Comparison of ENCODE assay signal across 18 cellular contexts in genomic region chr9:20189871-20190270, GRCh38.
"Had no signal": no experiment of that assay in that cellular context is flagged by ENCODE, and none has a peak within 500 bp of the region (broad histone marks: within the 10 kb centered on the region; RNA-seq: fewer than 3 reads in every experiment).

No MANE protein-coding gene starts in this region.

- H3K27me3 Mint-ChIP-seq: activated CD4-positive, alpha-beta T cell treated with anti-CD3 and anti-CD28 coated beads, Interleukin-2, amount 10 ng/mL, durations not matched to agents 24 days and 14 days; naive thymus-derived CD8-positive, alpha-beta T cell had no signal

- H3K4me1 Mint-ChIP-seq: activated CD4-positive, alpha-beta T cell treated with anti-CD3 and anti-CD28 coated beads, Interleukin-2, amount 10 ng/mL, durations not matched to agents 24 days and 14 days had no signal

- H3K9me3 Mint-ChIP-seq: activated B cell treated with CpG ODN at 0.5 μM for 24 hours had no signal

- H3K9me3 ChIP-seq: mucosa of descending colon, psoas muscle, suprapubic skin had no signal

- H3K27ac ChIP-seq: coronary artery, psoas muscle, spleen, suprapubic skin had no signal

- H3K27ac Mint-ChIP-seq: activated B cell treated with CpG ODN at 0.5 μM for 24 hours; activated CD4-positive, alpha-beta T cell treated with anti-CD3 and anti-CD28 coated beads, Interleukin-2, amount 10 ng/mL, durations not matched to agents 24 days and 14 days; activated naive CD4-positive, alpha-beta T cell treated with anti-CD3 and anti-CD28 coated beads for 36 hours; activated T-helper 17 cell treated with anti-CD3 and anti-CD28 coated beads, Interleukin-2, amount 50 U/mL, for 72 hours; naive thymus-derived CD8-positive, alpha-beta T cell; type B pancreatic cell had no signal

- H3K4me3 Mint-ChIP-seq: activated B cell treated with CpG ODN at 0.5 μM for 24 hours; activated CD4-positive, alpha-beta T cell treated with anti-CD3 and anti-CD28 coated beads, Interleukin-2, amount 10 ng/mL, durations not matched to agents 24 days and 14 days; activated naive CD4-positive, alpha-beta T cell treated with anti-CD3 and anti-CD28 coated beads for 36 hours; activated T-helper 17 cell treated with anti-CD3 and anti-CD28 coated beads, Interleukin-2, amount 50 U/mL, for 72 hours; naive thymus-derived CD8-positive, alpha-beta T cell; type B pancreatic cell had no signal

- DNase-seq: activated B cell treated with CpG ODN at 0.5 μM for 24 hours; activated CD8-positive, alpha-beta memory T cell treated with anti-CD3 and anti-CD28 coated beads for 24 hours; activated naive CD4-positive, alpha-beta T cell treated with anti-CD3 and anti-CD28 coated beads for 36 hours; effector memory CD4-positive, alpha-beta T cell; hypothalamus; left colon; mucosa of descending colon; naive thymus-derived CD8-positive, alpha-beta T cell; psoas muscle; spleen; stimulated activated CD4-positive, alpha-beta T cell treated with anti-CD3 and anti-CD28 coated beads, Interleukin-1b, Interleukin-23, amount 100 ng/mL, for 48 hours; stimulated activated naive CD8-positive, alpha-beta T cell treated with anti-CD3 and anti-CD28 coated beads, Interleukin-15, Interleukin-2, amounts not matched to agents 100 U/mL and 50 U/mL, for 24 hours had no signal

- H3K4me1 ChIP-seq: psoas muscle, suprapubic skin had no signal

- H3K27me3 ChIP-seq: spleen, suprapubic skin had no signal

- H3K36me3 Mint-ChIP-seq: type B pancreatic cell had no signal

- H3K36me3 ChIP-seq: spleen, suprapubic skin had no signal

- ATAC-seq: activated T-helper 17 cell treated with anti-CD3 and anti-CD28 coated beads, Interleukin-2, amount 50 U/mL, for 72 hours; left colon; mucosa of descending colon; naive thymus-derived CD8-positive, alpha-beta T cell; psoas muscle; sciatic nerve; stimulated activated naive CD8-positive, alpha-beta T cell treated with anti-CD3 and anti-CD28 coated beads, Interleukin-15, Interleukin-2, amounts not matched to agents 100 U/mL and 50 U/mL, for 24 hours had no signal

- H3K4me3 ChIP-seq: coronary artery, mucosa of descending colon, psoas muscle, spleen, suprapubic skin had no signal
